Comparison of ENCODE assay signal across 8 cellular contexts in the genomic region with DNA sequence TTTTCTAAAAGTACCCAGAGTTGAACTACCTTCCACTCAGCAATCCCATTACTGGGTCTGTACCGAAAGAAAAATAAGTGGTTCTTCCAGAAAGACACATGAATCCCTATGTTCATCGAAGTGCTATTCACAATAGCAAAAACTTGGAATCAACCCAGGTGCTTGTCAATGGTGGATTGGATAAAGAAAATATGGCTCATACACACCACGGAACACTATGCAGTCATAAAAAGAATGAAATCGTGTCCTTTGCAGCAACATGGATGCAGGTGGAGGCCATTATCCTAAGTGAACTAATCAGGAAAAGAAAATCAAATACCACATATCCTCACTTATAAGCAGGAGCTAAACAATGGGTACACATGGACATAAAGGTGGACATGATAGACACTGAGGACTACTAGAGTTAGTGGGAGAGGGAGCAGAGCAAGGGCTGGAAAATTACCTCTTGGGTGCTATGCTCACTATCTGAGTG. TPM values are rescaled to one million over a fixed set of nuclear protein-coding genes. Genes with fewer than 3 reads are reported as not detected.
DNase-seq lines count a peak whose midpoint lies in the region; ATAC-seq and TF ChIP-seq lines count a peak whose summit lies in the region.

No MANE protein-coding gene starts in this region.

- 16 to 17% methylated on average over 4 of the region's 4 CpGs for WGBS in GM23248 (ENCODE audit: low coverage in 1 of 2, low lambda C conversion rate in 2 of 2, missing lambda C conversion rate in 2 of 2), 2 experiments
- WGBS in esophagus, 2 donors = 17 to 23% methylated on average over 4 of the region's 4 CpGs

- no peaks in the 10 kb centered on the region for H4K20me1 ChIP-seq in GM23248 (ENCODE audit: insufficient read depth)
- H4K20me1 ChIP-seq in PC-3 (ENCODE audit: low read length) = no peaks in the 10 kb centered on the region

- H3K4me2 ChIP-seq in GM23248 (ENCODE audit: unreplicated experiment) (peak overlapping the region; percentile 86), PC-3 (ENCODE audit: low read length) (peak overlapping the region; percentile 99)

- H3K9ac ChIP-seq in GM23248 (peak overlapping the region; percentile 85), PC-3 (ENCODE audit: low read length) (peak overlapping the region; percentile 89)

- H2AFZ ChIP-seq in GM23248 = peak overlapping the region; percentile 83
- H2AFZ ChIP-seq in PC-3 (ENCODE audit: low read length) = peak overlapping the region; percentile 96

- DNase-seq in GM23248 (peak; percentile 36), PC-3 (peak; percentile 33), retinal pigment epithelial cell (ENCODE audit: low read depth) (no peak), Ammon's horn (ENCODE audit: low spot score) (no peak), hepatic stellate cell (ENCODE audit: low spot score) (no peak)
- no peak for DNase-seq in central memory CD4-positive, alpha-beta T cell

- no peak for ATAC-seq in PC-3
- no peak for ATAC-seq in GM19328 (IDR thresholded peaks at IDR 0.05; ENCODE audit: unreplicated experiment)

- in situ Hi-C loops in GM23248 (cut with MboI) = no loop called here

- POLR2A ChIA-PET in PC-3 (lab: Charles Lee; ENCODE audit: unreplicated experiment) = interaction anchor here (0.6 to 1.0 kb wide), 3 partner anchors 32 to 66 kb away, joined by 3 read pairs; no protein-coding TSS in a partner anchor

- no peaks in the 10 kb centered on the region for H3K9me2 ChIP-seq in GM23248 (ENCODE audit: insufficient read depth)
- H3K9me2 ChIP-seq in PC-3 (replicated peaks; ENCODE audit: low read length) = no peaks in the 10 kb centered on the region

- H3K27me3 ChIP-seq in GM23248 (replicated peaks; ENCODE audit: insufficient read depth) (no peaks in the 10 kb centered on the region), PC-3 (ENCODE audit: low read length) (no peaks in the 10 kb centered on the region), esophagus (ENCODE audit: control insufficient read depth in 1 of 2, insufficient read depth in 2 of 2, low read length in 2 of 2) (no peaks in the 10 kb centered on the region)

- H3K36me3 ChIP-seq in GM23248 (ENCODE audit: low read depth) (no peaks in the 10 kb centered on the region), PC-3 (ENCODE audit: low read depth, low read length) (no peaks in the 10 kb centered on the region), esophagus (ENCODE audit: control insufficient read depth in 2 of 2, insufficient read depth in 2 of 2, low read length in 1 of 2) (no peaks in the 10 kb centered on the region)

- H3K9me3 ChIP-seq in GM23248 (ENCODE audit: low read depth) (no peaks in the 10 kb centered on the region), PC-3 (ENCODE audit: low read length) (no peaks in the 10 kb centered on the region), esophagus (ENCODE audit: control insufficient read depth in 2 of 2, insufficient read depth in 1 of 2, low read depth in 1 of 2, low read length in 1 of 2) (no peaks in the 10 kb centered on the region)

- H3K27ac ChIP-seq in GM23248 = peak overlapping the region; percentile 85
- H3K27ac ChIP-seq in PC-3 (ENCODE audit: low read length) = peak overlapping the region; percentile 89
- peak overlapping the region; percentile 97 to 99 for H3K27ac ChIP-seq in esophagus (ENCODE audit: low read depth in 2 of 2, low read length in 1 of 2)

- H3K79me2 ChIP-seq in GM23248 (ENCODE audit: insufficient read depth) (no peaks in the 10 kb centered on the region), PC-3 (ENCODE audit: low read length) (no peaks in the 10 kb centered on the region)

- intact Hi-C loops in PC-3 (cut with micrococcal nuclease) = loop anchor here (1.0 to 2.0 kb wide), 2 partner anchors 67 to 86 kb away; no protein-coding TSS in a partner anchor

- no TSS peak for BruUV-seq in PC-3 (replicated peaks; lab: Mats Ljungman, UMichigan)

- TF ChIP-seq CTCF in PC-3 (conservative IDR thresholded peaks at IDR 0.05; ENCODE audit: low read depth, low read length) = no peak
- no peak for TF ChIP-seq CTCF in retinal pigment epithelial cell (conservative IDR thresholded peaks at IDR 0.05; ENCODE audit: low read depth, low read length)

- H3K4me3 ChIP-seq in GM23248 = peak overlapping the region; percentile 81
- peak overlapping the region; percentile 90 for H3K4me3 ChIP-seq in PC-3 (ENCODE audit: low read length)
- peak overlapping the region; percentile 56 to 61 for H3K4me3 ChIP-seq in esophagus (ENCODE audit: low read depth in 1 of 2, low read length in 2 of 2)
- peak overlapping the region; percentile 44 for H3K4me3 ChIP-seq in retinal pigment epithelial cell (ENCODE audit: low read length)

- H3K4me1 ChIP-seq in GM23248 (ENCODE audit: insufficient read depth) (peaks cover 32% of the 10 kb centered on the region), PC-3 (ENCODE audit: insufficient read depth, low read length) (peaks cover 59% of the 10 kb centered on the region), esophagus (ENCODE audit: control insufficient read depth in 2 of 2, insufficient read depth in 2 of 2, low read length in 1 of 2) (peaks cover 5 to 12% of the 10 kb centered on the region in 2 donors)

- peaks cover 33% of the 10 kb centered on the region for H3F3A ChIP-seq in GM23248 (ENCODE audit: insufficient read depth)
- H3F3A ChIP-seq in PC-3 (ENCODE audit: low read length, unreplicated experiment) = peaks cover 7% of the 10 kb centered on the region

- CTCF ChIA-PET in PC-3 (lab: Charles Lee) = interaction anchor here (0.8 to 1.0 kb wide), 2 partner anchors 87 to 334 kb away, joined by 3 to 6 read pairs; no protein-coding TSS in a partner anchor

RNA-seq across cellular contexts. Expression of gene JUN, which starts 32.9 kb away (rescaled TPM):
- total RNA-seq in GM23248 (2014; rRNA removed; shearing (Covaris generic)) = 107 and 112 TPM in 2 replicates
- polyA plus RNA-seq in GM23248 (2016; fragmentation: Nextera tagmentation; extraction: Ambion mirVana) (43.4 and 45.3 TPM in 2 replicates), esophagus (10 to 100 TPM; 31.2 to 42.9 TPM)
- 73.6 and 95.1 TPM in 2 replicates for total RNA-seq in PC-3 (2014; rRNA removed)

Comparison
In these comparisons a context has a peak if more than half of its experiments do, and no peak if none do; other contexts are left out.
1. DNase-seq: peak in GM23248 (single experiment) and PC-3 (single experiment); none in retinal pigment epithelial cell (single experiment), Ammon's horn (single experiment), hepatic stellate cell (single experiment) and central memory CD4-positive, alpha-beta T cell (single experiment).
2. Peak in every context shown above with its lines, with median percentiles within 50 percentile points of each other: H3K27ac ChIP-seq and H3K4me3 ChIP-seq.